Comparison of ENCODE assay signal across 1 cellular context in genomic region chr20:37329481-37330165, GRCh38.
TF ChIP-seq lines count a peak whose summit lies in the region.

No MANE protein-coding gene starts in this region.

TF ChIP-seq in GM23338, 12 proteins besides CTCF, POLR2A, EP300 and RAD21:
- TF ChIP-seq ZNF462 (CRISPR knock-in tag; IDR thresholded peaks at IDR 0.05) = no peak
- TF ChIP-seq ZNF331 (CRISPR knock-in tag; IDR thresholded peaks at IDR 0.05; ENCODE audit: low read depth) = no peak
- TF ChIP-seq REST (IDR thresholded peaks at IDR 0.05; ENCODE audit: unreplicated experiment) = no peak
- no peak for TF ChIP-seq CREB1 (CRISPR knock-in tag; IDR thresholded peaks at IDR 0.05; ENCODE audit: low read depth)
- no peak for TF ChIP-seq NANOG (IDR thresholded peaks at IDR 0.05; ENCODE audit: borderline replicate concordance)
- TF ChIP-seq POLR2AphosphoS5 (IDR thresholded peaks at IDR 0.05; ENCODE audit: low read depth) = no peak
- no peak for TF ChIP-seq EZH2 (IDR thresholded peaks at IDR 0.05; ENCODE audit: low read depth, unreplicated experiment)
- TF ChIP-seq JUNB (IDR thresholded peaks at IDR 0.05; ENCODE audit: unreplicated experiment) = no peak
- no peak for TF ChIP-seq EZH2phosphoT487 (IDR thresholded peaks at IDR 0.05; ENCODE audit: unreplicated experiment)
- TF ChIP-seq ETS1 (IDR thresholded peaks at IDR 0.05) = no peak
- TF ChIP-seq ZNF114 (CRISPR knock-in tag; IDR thresholded peaks at IDR 0.05) = no peak
- TF ChIP-seq STAT1 (IDR thresholded peaks at IDR 0.05; ENCODE audit: unreplicated experiment) = no peak
